Comparison of ENCODE assay signal across 33 cellular contexts in genomic region chr19:48025480-48025879, GRCh38. TPM values are rescaled to one million over a fixed set of nuclear protein-coding genes. Genes with fewer than 3 reads are reported as not detected.
"Had no signal": no experiment of that assay in that cellular context is flagged by ENCODE, and none has a peak within 500 bp of the region (broad histone marks: within the 10 kb centered on the region; RNA-seq: fewer than 3 reads in every experiment).

No MANE protein-coding gene starts in this region.

- H3K27ac Mint-ChIP-seq: stimulated activated effector memory CD8-positive, alpha-beta T cell treated with anti-CD3 and anti-CD28 coated beads, Interleukin-12 subunit alpha, Interleukin-12 subunit beta, amount 100 ng/mL, for 72 hours; stimulated activated memory B cell treated with anti-CD40 and anti-IgM and Interleukin-4, amounts not matched to agents 10 μg/mL and 1 μg/mL and 100 μg/mL, for 72 hours; stimulated activated naive B cell treated with anti-CD40 and anti-IgM and Interleukin-4, amounts not matched to agents 10 μg/mL and 1 μg/mL and 100 μg/mL, for 72 hours; stimulated activated naive CD8-positive, alpha-beta T cell treated with anti-CD3 and anti-CD28 coated beads, Interleukin-15, amount 100 ng/mL, for 72 hours; stimulated activated naive CD8-positive, alpha-beta T cell treated with anti-CD3 and anti-CD28 coated beads, Interleukin-15, Interleukin-2, amounts not matched to agents 100 ng/mL and 50 ng/mL, for 24 hours; type B pancreatic cell had no signal

- H3K36me3 Mint-ChIP-seq: stimulated activated effector memory CD8-positive, alpha-beta T cell treated with anti-CD3 and anti-CD28 coated beads, Interleukin-12 subunit alpha, Interleukin-12 subunit beta, amount 100 ng/mL, for 72 hours; stimulated activated memory B cell treated with anti-CD40 and anti-IgM and Interleukin-4, amounts not matched to agents 10 μg/mL and 1 μg/mL and 100 μg/mL, for 72 hours; type B pancreatic cell had no signal

- H3K27me3 ChIP-seq: testis, thyroid gland, tibial nerve, upper lobe of left lung, uterus, vagina had no signal

- ATAC-seq: stimulated activated effector memory CD8-positive, alpha-beta T cell treated with anti-CD3 and anti-CD28 coated beads, Interleukin-12 subunit alpha, Interleukin-12 subunit beta, amount 100 ng/mL, for 72 hours; stimulated activated memory B cell treated with anti-CD40 and anti-IgM and Interleukin-4, amounts not matched to agents 10 μg/mL and 1 μg/mL and 100 μg/mL, for 72 hours; stimulated activated naive B cell treated with anti-CD40 and anti-IgM and Interleukin-4, amounts not matched to agents 10 μg/mL and 1 μg/mL and 100 μg/mL, for 72 hours; stimulated activated naive CD8-positive, alpha-beta T cell treated with anti-CD3 and anti-CD28 coated beads, Interleukin-15, amount 100 ng/mL, for 72 hours; stimulated activated naive CD8-positive, alpha-beta T cell treated with anti-CD3 and anti-CD28 coated beads, Interleukin-15, Interleukin-2, amounts not matched to agents 100 U/mL and 50 U/mL, for 24 hours; upper lobe of right lung had no signal

- H3K9me3 ChIP-seq: stomach, suprapubic skin, testis, thoracic aorta, thyroid gland, tibial artery, tibial nerve, transverse colon, upper lobe of left lung, upper lobe of right lung, uterus, vagina had no signal

- H3K4me1 ChIP-seq: stomach, suprapubic skin, testis, thyroid gland, tibial artery, tibial nerve, transverse colon, upper lobe of left lung, upper lobe of right lung, uterus, vagina had no signal

- H3K9me3 Mint-ChIP-seq: stimulated activated effector memory CD8-positive, alpha-beta T cell treated with anti-CD3 and anti-CD28 coated beads, Interleukin-12 subunit alpha, Interleukin-12 subunit beta, amount 100 ng/mL, for 72 hours; stimulated activated naive CD8-positive, alpha-beta T cell treated with anti-CD3 and anti-CD28 coated beads, Interleukin-15, amount 100 ng/mL, for 72 hours; stimulated activated naive CD8-positive, alpha-beta T cell treated with anti-CD3 and anti-CD28 coated beads, Interleukin-15, Interleukin-2, amounts not matched to agents 100 ng/mL and 50 ng/mL, for 24 hours; type B pancreatic cell had no signal

- H3K4me1 Mint-ChIP-seq: stimulated activated effector memory CD8-positive, alpha-beta T cell treated with anti-CD3 and anti-CD28 coated beads, Interleukin-12 subunit alpha, Interleukin-12 subunit beta, amount 100 ng/mL, for 72 hours; stimulated activated memory B cell treated with anti-CD40 and anti-IgM and Interleukin-4, amounts not matched to agents 10 μg/mL and 1 μg/mL and 100 μg/mL, for 72 hours; stimulated activated naive B cell treated with anti-CD40 and anti-IgM and Interleukin-4, amounts not matched to agents 10 μg/mL and 1 μg/mL and 100 μg/mL, for 72 hours; stimulated activated naive CD8-positive, alpha-beta T cell treated with anti-CD3 and anti-CD28 coated beads, Interleukin-15, amount 100 ng/mL, for 72 hours had no signal

- H3K27ac ChIP-seq: stomach, suprapubic skin, testis, thoracic aorta, thyroid gland, tibial artery, tibial nerve, transverse colon, upper lobe of left lung, upper lobe of right lung, uterus, vagina had no signal

- DNase-seq: stimulated activated CD4-positive, alpha-beta T cell treated with anti-CD3 and anti-CD28 coated beads, Interleukin-2, amount 100 ng/mL, for 48 hours; stimulated activated CD4-positive, alpha-beta T cell treated with anti-CD3 and anti-CD28 coated beads, Interleukin-4, amount 100 ng/mL, for 1 hour; stimulated activated CD4-positive, alpha-beta T cell treated with anti-CD3 and anti-CD28 coated beads, Interleukin-4, amount 100 ng/mL, for 24 hours; stimulated activated CD4-positive, alpha-beta T cell treated with anti-CD3 and anti-CD28 coated beads, Interleukin-4, amount 100 ng/mL, for 4 hours; stimulated activated CD8-positive, alpha-beta memory T cell treated with anti-CD3 and anti-CD28 coated beads, Interleukin-4, amount 100 ng/mL, for 48 hours; stimulated activated naive B cell treated with anti-CD40 and anti-IgM and Interleukin-4, amounts not matched to agents 10 μg/mL and 1 μg/mL and 100 μg/mL, for 72 hours; stimulated activated naive CD4-positive, alpha-beta T cell; stimulated activated naive CD4-positive, alpha-beta T cell treated with Interleukin-2 at 50 U/mL for 16 hours; stimulated activated naive CD8-positive, alpha-beta T cell treated with anti-CD3 and anti-CD28 coated beads, Interleukin-15, amount 100 ng/mL, for 72 hours; stimulated activated naive CD8-positive, alpha-beta T cell treated with anti-CD3 and anti-CD28 coated beads, Interleukin-15, Interleukin-2, amounts not matched to agents 100 U/mL and 50 U/mL, for 24 hours; stomach; substantia nigra; testis; thyroid gland; tibial artery; transverse colon; trophoblast cell; upper lobe of left lung; upper lobe of right lung; uterus had no signal

- H3K36me3 ChIP-seq: stomach, suprapubic skin, thoracic aorta, thyroid gland, tibial artery, tibial nerve, transverse colon, upper lobe of left lung, upper lobe of right lung, uterus, vagina had no signal

- FAIRE-seq: urothelium cell line had no signal

- H3K4me3 Mint-ChIP-seq: stimulated activated effector memory CD8-positive, alpha-beta T cell treated with anti-CD3 and anti-CD28 coated beads, Interleukin-12 subunit alpha, Interleukin-12 subunit beta, amount 100 ng/mL, for 72 hours; stimulated activated memory B cell treated with anti-CD40 and anti-IgM and Interleukin-4, amounts not matched to agents 10 μg/mL and 1 μg/mL and 100 μg/mL, for 72 hours; stimulated activated naive B cell treated with anti-CD40 and anti-IgM and Interleukin-4, amounts not matched to agents 10 μg/mL and 1 μg/mL and 100 μg/mL, for 72 hours; stimulated activated naive CD8-positive, alpha-beta T cell treated with anti-CD3 and anti-CD28 coated beads, Interleukin-15, amount 100 ng/mL, for 72 hours; stimulated activated naive CD8-positive, alpha-beta T cell treated with anti-CD3 and anti-CD28 coated beads, Interleukin-15, Interleukin-2, amounts not matched to agents 100 ng/mL and 50 ng/mL, for 24 hours; type B pancreatic cell had no signal

- H3K4me3 ChIP-seq: stomach, suprapubic skin, testis, thoracic aorta, thyroid gland, tibial artery, tibial nerve, transverse colon, upper lobe of left lung, upper lobe of right lung, uterus, vagina had no signal

RNA-seq across cellular contexts. Expression of gene CABP5, which starts 18.4 kb away (rescaled TPM):
- total RNA-seq: stomach, subcutaneous adipose tissue, suprapubic skin, temporal lobe, thoracic aorta, thyroid gland, tibial nerve, transverse colon, upper lobe of left lung, upper lobe of right lung, ureter, urinary bladder, uterus, vagina had no signal

RNA-seq across cellular contexts. Expression of gene ELSPBP1, which starts 31.0 kb away (rescaled TPM):
- total RNA-seq: stomach, subcutaneous adipose tissue, suprapubic skin, temporal lobe, thoracic aorta, thyroid gland, tibial nerve, transverse colon, upper lobe of left lung, upper lobe of right lung, ureter, urinary bladder, uterus, vagina had no signal

RNA-seq across cellular contexts. Expression of gene BSPH1, which starts 33.5 kb away (rescaled TPM):
- total RNA-seq: stomach, subcutaneous adipose tissue, suprapubic skin, temporal lobe, thoracic aorta, thyroid gland, tibial nerve, transverse colon, upper lobe of left lung, upper lobe of right lung, ureter, urinary bladder, uterus, vagina had no signal
